22 cellular contexts compared by ENCODE assay signal in the genomic region with DNA sequence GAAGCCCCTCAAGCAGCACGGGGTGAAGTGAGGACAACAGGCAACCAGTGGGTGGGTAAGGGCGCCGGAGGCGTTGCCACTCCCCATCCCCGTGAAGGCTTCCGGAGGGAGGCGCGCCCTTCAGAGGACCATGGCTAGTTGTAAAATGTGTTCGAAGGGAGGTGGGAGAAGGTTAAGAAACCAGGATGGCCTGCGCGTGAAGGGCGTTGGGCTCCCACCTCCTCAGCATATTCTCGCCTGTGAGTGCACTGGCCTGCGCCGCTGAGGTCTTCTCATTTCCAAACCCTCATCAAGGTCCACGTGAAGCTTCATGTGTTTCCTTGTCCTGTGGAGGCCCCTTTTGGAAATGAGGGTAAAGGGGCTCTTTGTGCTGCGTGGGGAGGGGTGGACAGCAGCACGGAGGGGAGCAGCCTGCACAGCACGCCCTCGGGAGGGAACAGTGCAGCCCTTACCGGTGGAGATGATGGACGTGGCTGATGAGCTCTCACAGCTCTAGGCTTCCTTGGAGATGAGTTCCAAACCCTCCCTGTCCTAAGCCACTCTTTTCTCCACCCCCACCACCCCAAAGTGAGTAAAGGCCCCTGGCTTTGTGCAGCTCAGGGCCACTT. TPM values are rescaled to one million over a fixed set of nuclear protein-coding genes. Genes with fewer than 3 reads are reported as not detected.
DNase-seq lines count a peak whose midpoint lies in the region; ATAC-seq and TF ChIP-seq lines count a peak whose summit lies in the region.
"Had no signal": no experiment of that assay in that cellular context is flagged by ENCODE, and none has a peak within 500 bp of the region (broad histone marks: within the 10 kb centered on the region; RNA-seq: fewer than 3 reads in every experiment).

No MANE protein-coding gene starts in this region.

- POLR2A ChIA-PET in activated CD4-positive, alpha-beta memory T cell treated with anti-CD3 and anti-CD28 coated beads, Interleukin-2, amount 10 ng/mL, durations not matched to agents 7 days and 5 days (lab: Charles Lee), result no interaction called here
- POLR2A ChIA-PET in activated CD4-positive, alpha-beta memory T cell treated with anti-CD3 and anti-CD28 coated beads for 36 hours (lab: Charles Lee), result no interaction called here

- DNase-seq in activated CD4-positive, alpha-beta memory T cell treated with anti-CD3 and anti-CD28 coated beads, Interleukin-2, amount 10 ng/mL, durations not matched to agents 7 days and 5 days, result peak; percentile 12
- DNase-seq in activated CD4-positive, alpha-beta memory T cell treated with anti-CD3 and anti-CD28 coated beads for 36 hours, result no peak
- DNase-seq in coronary artery (ENCODE audit: low spot score), result peak; percentile 62
- peak; percentile 77 for DNase-seq in osteocyte (ENCODE audit: extremely low spot score, unreplicated experiment)
- peak; percentile 64 to 90 for DNase-seq in vagina (ENCODE audit: extremely low spot score in 2 of 2)
- DNase-seq in NCI-H2196 treated with DMSO at 0.1 percent for 48 hours (lab: John Stamatoyannopoulos, UW; ENCODE audit: unreplicated experiment), result no peak
- DNase-seq: 8988T, EL, GF-D8, HFFc6, Kasumi-1, NCI-H1694, NCI-H2081, NCI-H2171, NCI-H446, NCI-H526 had no signal

- H3K4me3 Mint-ChIP-seq in activated CD4-positive, alpha-beta memory T cell treated with anti-CD3 and anti-CD28 coated beads, Interleukin-2, amount 10 ng/mL, durations not matched to agents 7 days and 5 days, result no peak overlapping the region
- no peak overlapping the region for H3K4me3 Mint-ChIP-seq in activated CD4-positive, alpha-beta memory T cell treated with anti-CD3 and anti-CD28 coated beads for 36 hours
- no peak overlapping the region for H3K4me3 Mint-ChIP-seq in osteocyte (ENCODE audit: unreplicated experiment)
- H3K4me3 Mint-ChIP-seq: HFFc6 had no signal

- H3K27ac ChIP-seq in coronary artery (no peak overlapping the region), vagina (no peak overlapping the region)
- H3K27ac ChIP-seq: C4-2B had no signal

- no peak for TF ChIP-seq POLR2A in vagina (IDR thresholded peaks at IDR 0.05)

- H3K36me3 Mint-ChIP-seq in activated CD4-positive, alpha-beta memory T cell treated with anti-CD3 and anti-CD28 coated beads, Interleukin-2, amount 10 ng/mL, durations not matched to agents 7 days and 5 days (ENCODE audit: low read depth), result no peaks in the 10 kb centered on the region
- H3K36me3 Mint-ChIP-seq in activated CD4-positive, alpha-beta memory T cell treated with anti-CD3 and anti-CD28 coated beads for 36 hours, result peaks cover 6% of the 10 kb centered on the region
- H3K36me3 Mint-ChIP-seq in osteocyte (ENCODE audit: unreplicated experiment), result peaks cover 18% of the 10 kb centered on the region

- intact Hi-C loops in activated CD4-positive, alpha-beta memory T cell treated with anti-CD3 and anti-CD28 coated beads for 36 hours (cut with micrococcal nuclease), result no loop called here
- intact Hi-C loops in vagina (cut with DNase I), result no loop called here

- ATAC-seq in GM21526 (IDR thresholded peaks at IDR 0.05; ENCODE audit: low FRiP score, unreplicated experiment), result no peak
- ATAC-seq: Right ventricle myocardium inferior had no signal

- no peaks in the 10 kb centered on the region for H3K9me3 ChIP-seq in vagina

- H3K27me3 Mint-ChIP-seq in activated CD4-positive, alpha-beta memory T cell treated with anti-CD3 and anti-CD28 coated beads, Interleukin-2, amount 10 ng/mL, durations not matched to agents 7 days and 5 days, result no peaks in the 10 kb centered on the region
- H3K27me3 Mint-ChIP-seq in activated CD4-positive, alpha-beta memory T cell treated with anti-CD3 and anti-CD28 coated beads for 36 hours, result no peaks in the 10 kb centered on the region
- H3K27me3 Mint-ChIP-seq in osteocyte (ENCODE audit: unreplicated experiment), result no peaks in the 10 kb centered on the region

- H3K4me1 Mint-ChIP-seq in activated CD4-positive, alpha-beta memory T cell treated with anti-CD3 and anti-CD28 coated beads, Interleukin-2, amount 10 ng/mL, durations not matched to agents 7 days and 5 days, result peaks cover 5% of the 10 kb centered on the region
- H3K4me1 Mint-ChIP-seq in activated CD4-positive, alpha-beta memory T cell treated with anti-CD3 and anti-CD28 coated beads for 36 hours (ENCODE audit: low read depth), result peaks cover 2% of the 10 kb centered on the region
- H3K4me1 Mint-ChIP-seq in osteocyte (ENCODE audit: unreplicated experiment), result no peaks in the 10 kb centered on the region

- H3K4me3 ChIP-seq in coronary artery (no peak overlapping the region), vagina (no peak overlapping the region)

- no peak overlapping the region for H3K27ac Mint-ChIP-seq in activated CD4-positive, alpha-beta memory T cell treated with anti-CD3 and anti-CD28 coated beads, Interleukin-2, amount 10 ng/mL, durations not matched to agents 7 days and 5 days
- no peak overlapping the region for H3K27ac Mint-ChIP-seq in activated CD4-positive, alpha-beta memory T cell treated with anti-CD3 and anti-CD28 coated beads for 36 hours
- no peak overlapping the region for H3K27ac Mint-ChIP-seq in osteocyte (ENCODE audit: unreplicated experiment)
- H3K27ac Mint-ChIP-seq: HFFc6 had no signal

- H3K27me3 ChIP-seq in vagina, result no peaks in the 10 kb centered on the region

- H3K9me3 Mint-ChIP-seq in activated CD4-positive, alpha-beta memory T cell treated with anti-CD3 and anti-CD28 coated beads, Interleukin-2, amount 10 ng/mL, durations not matched to agents 7 days and 5 days, result no peaks in the 10 kb centered on the region
- no peaks in the 10 kb centered on the region for H3K9me3 Mint-ChIP-seq in activated CD4-positive, alpha-beta memory T cell treated with anti-CD3 and anti-CD28 coated beads for 36 hours
- H3K9me3 Mint-ChIP-seq in osteocyte (ENCODE audit: unreplicated experiment), result peaks cover 9% of the 10 kb centered on the region
- H3K9me3 Mint-ChIP-seq: HFFc6 had no signal

- CTCF ChIA-PET in activated CD4-positive, alpha-beta memory T cell treated with anti-CD3 and anti-CD28 coated beads, Interleukin-2, amount 10 ng/mL, durations not matched to agents 7 days and 5 days (lab: Charles Lee), result interaction anchor here (0.6 kb wide), 1 partner anchor 176 kb away, joined by 4 read pairs; no protein-coding TSS in a partner anchor
- CTCF ChIA-PET in activated CD4-positive, alpha-beta memory T cell treated with anti-CD3 and anti-CD28 coated beads for 36 hours (lab: Charles Lee), result no interaction called here

- TF ChIP-seq CTCF in coronary artery (IDR thresholded peaks at IDR 0.05) (no peak), osteocyte (IDR thresholded peaks at IDR 0.05) (no peak), vagina (IDR thresholded peaks at IDR 0.05) (no peak)

- no peaks in the 10 kb centered on the region for H3K4me1 ChIP-seq in vagina

- H3K36me3 ChIP-seq in vagina, result no peaks in the 10 kb centered on the region

RNA-seq across cellular contexts. Expression of gene TEX29, which starts 8.5 kb away (rescaled TPM):
- total RNA-seq in activated CD4-positive, alpha-beta memory T cell treated with anti-CD3 and anti-CD28 coated beads, Interleukin-2, amount 10 ng/mL, durations not matched to agents 7 days and 5 days, result under 1 TPM; 0.73 to 0.93 TPM
- total RNA-seq in activated CD4-positive, alpha-beta memory T cell treated with anti-CD3 and anti-CD28 coated beads for 36 hours, result under 1 TPM; 0.39 to 0.43 TPM
- total RNA-seq in osteocyte (1.9 TPM in 1 of 2 replicates, not detected in the other), vagina (2.9 TPM)
- total RNA-seq: H7, MCF 10A, Right ventricle myocardium inferior, SK-MEL-5 had no signal

Comparison
In these comparisons a context has a peak if more than half of its experiments do, and no peak if none do; other contexts are left out.
1. DNase-seq: peak in activated CD4-positive, alpha-beta memory T cell treated with anti-CD3 and anti-CD28 coated beads, Interleukin-2, amount 10 ng/mL, durations not matched to agents 7 days and 5 days (single experiment), coronary artery (single experiment), osteocyte (single experiment) and vagina (2 of 2); none in activated CD4-positive, alpha-beta memory T cell treated with anti-CD3 and anti-CD28 coated beads for 36 hours (single experiment) and NCI-H2196 treated with DMSO at 0.1 percent for 48 hours (single experiment).